In genomic region chr19:49640113-49640898, GRCh38 we compare ENCODE assay signal across 8 cellular contexts. TPM values are rescaled to one million over a fixed set of nuclear protein-coding genes. Genes with fewer than 3 reads are reported as not detected.
A peak's percentile ranks its signal among the peaks of the same experiment; 100 is the strongest.
DNase-seq lines count a peak whose midpoint lies in the region; ATAC-seq and TF ChIP-seq lines count a peak whose summit lies in the region.

Gene RRAS, minus strand, starts transcription at chr19:49640143. Its CDS starts 45 bp downstream, at chr19:49640098.

- peaks cover 29% of the 10 kb centered on the region for H3K36me3 Mint-ChIP-seq in activated T-helper 17 cell treated with anti-CD3 and anti-CD28 coated beads, Interleukin-2, amount 50 U/mL, for 72 hours (ENCODE audit: low read depth)
- no peaks in the 10 kb centered on the region for H3K36me3 Mint-ChIP-seq in naive B cell
- H3K36me3 Mint-ChIP-seq in stimulated activated memory B cell treated with anti-CD40 and anti-IgM and Interleukin-4, amounts not matched to agents 10 μg/mL and 1 μg/mL and 100 μg/mL, for 72 hours = peaks cover 8% of the 10 kb centered on the region

- no peaks in the 10 kb centered on the region for H3K9me3 Mint-ChIP-seq in activated T-helper 17 cell treated with anti-CD3 and anti-CD28 coated beads, Interleukin-2, amount 50 U/mL, for 72 hours
- H3K9me3 Mint-ChIP-seq in naive B cell = no peaks in the 10 kb centered on the region
- H3K9me3 Mint-ChIP-seq in stimulated activated memory B cell treated with anti-CD40 and anti-IgM and Interleukin-4, amounts not matched to agents 10 μg/mL and 1 μg/mL and 100 μg/mL, for 72 hours = no peaks in the 10 kb centered on the region

- H3K4me2 ChIP-seq in DND-41 (ENCODE audit: insufficient read depth, low read length) = peak within 1 kb of the TSS; percentile 88
- peak within 1 kb of the TSS; percentile 97 for H3K4me2 ChIP-seq in GM23248 (ENCODE audit: unreplicated experiment)

- DNase-seq in DND-41 (peak; percentile 100), GM23248 (peak; percentile 100), Kasumi-1 (lab: John Stamatoyannopoulos, UW) (peak; percentile 99 to 100), RPMI7951 (ENCODE audit: low read depth) (peak; percentile 100), fibroblast of gingiva (ENCODE audit: low read depth) (peak; percentile 100), naive B cell (peak; percentile 100)

- H3K4me1 Mint-ChIP-seq in activated T-helper 17 cell treated with anti-CD3 and anti-CD28 coated beads, Interleukin-2, amount 50 U/mL, for 72 hours = peaks cover 42% of the 10 kb centered on the region
- H3K4me1 Mint-ChIP-seq in naive B cell = peaks cover 49 to 68% (median 60%) of the 10 kb centered on the region in 3 donors
- peaks cover 67% of the 10 kb centered on the region for H3K4me1 Mint-ChIP-seq in stimulated activated memory B cell treated with anti-CD40 and anti-IgM and Interleukin-4, amounts not matched to agents 10 μg/mL and 1 μg/mL and 100 μg/mL, for 72 hours

- H3K27me3 ChIP-seq in DND-41 (ENCODE audit: insufficient read depth, low read length, poor library complexity) (no peaks in the 10 kb centered on the region), GM23248 (replicated peaks; ENCODE audit: insufficient read depth) (no peaks in the 10 kb centered on the region)

- H3K27ac Mint-ChIP-seq in activated T-helper 17 cell treated with anti-CD3 and anti-CD28 coated beads, Interleukin-2, amount 50 U/mL, for 72 hours = peak within 1 kb of the TSS; percentile 98
- peak within 1 kb of the TSS; percentile 97 to 100 (median 99) for H3K27ac Mint-ChIP-seq in naive B cell
- H3K27ac Mint-ChIP-seq in stimulated activated memory B cell treated with anti-CD40 and anti-IgM and Interleukin-4, amounts not matched to agents 10 μg/mL and 1 μg/mL and 100 μg/mL, for 72 hours = peak within 1 kb of the TSS; percentile 93

- no peaks in the 10 kb centered on the region for H3K9me2 ChIP-seq in GM23248 (ENCODE audit: insufficient read depth)

- H3K79me2 ChIP-seq in DND-41 (ENCODE audit: insufficient read depth, low read length) = peaks cover 41% of the 10 kb centered on the region
- H3K79me2 ChIP-seq in GM23248 (ENCODE audit: insufficient read depth) = peaks cover 56% of the 10 kb centered on the region

- peaks cover 13% of the 10 kb centered on the region for H3K36me3 ChIP-seq in DND-41 (ENCODE audit: insufficient read depth, low read length)
- H3K36me3 ChIP-seq in GM23248 (ENCODE audit: low read depth) = peaks cover 2% of the 10 kb centered on the region; the same call in 1 of the 2 replicates

- H4K20me1 ChIP-seq in DND-41 (ENCODE audit: insufficient read depth, low read length) (peaks cover 16% of the 10 kb centered on the region), GM23248 (ENCODE audit: insufficient read depth) (no peaks in the 10 kb centered on the region)

- no peaks in the 10 kb centered on the region for H3K27me3 Mint-ChIP-seq in activated T-helper 17 cell treated with anti-CD3 and anti-CD28 coated beads, Interleukin-2, amount 50 U/mL, for 72 hours
- H3K27me3 Mint-ChIP-seq in naive B cell = peaks cover 0 to 5% (median 0%) of the 10 kb centered on the region in 3 donors
- no peaks in the 10 kb centered on the region for H3K27me3 Mint-ChIP-seq in stimulated activated memory B cell treated with anti-CD40 and anti-IgM and Interleukin-4, amounts not matched to agents 10 μg/mL and 1 μg/mL and 100 μg/mL, for 72 hours

- WGBS in GM23248 (ENCODE audit: low coverage in 1 of 2, low lambda C conversion rate in 2 of 2, missing lambda C conversion rate in 2 of 2), 2 experiments = 0 to 1% methylated on average over 42 to 51 of the region's 51 CpGs

- H3K4me3 Mint-ChIP-seq in activated T-helper 17 cell treated with anti-CD3 and anti-CD28 coated beads, Interleukin-2, amount 50 U/mL, for 72 hours = peak within 1 kb of the TSS; percentile 99
- peak within 1 kb of the TSS; percentile 89 to 99 (median 97) for H3K4me3 Mint-ChIP-seq in naive B cell
- peak within 1 kb of the TSS; percentile 96 for H3K4me3 Mint-ChIP-seq in stimulated activated memory B cell treated with anti-CD40 and anti-IgM and Interleukin-4, amounts not matched to agents 10 μg/mL and 1 μg/mL and 100 μg/mL, for 72 hours

- peaks cover 8% of the 10 kb centered on the region for H3F3A ChIP-seq in GM23248 (ENCODE audit: insufficient read depth)

- H3K4me1 ChIP-seq in DND-41 (ENCODE audit: insufficient read depth, low read length) = peaks cover 42% of the 10 kb centered on the region
- H3K4me1 ChIP-seq in GM23248 (ENCODE audit: insufficient read depth) = peaks cover 14% of the 10 kb centered on the region

- H2AFZ ChIP-seq in DND-41 (ENCODE audit: low read depth, low read length) = peak within 1 kb of the TSS; percentile 62
- H2AFZ ChIP-seq in GM23248 = no peak within 1 kb of the TSS

- H3K9ac ChIP-seq in DND-41 (ENCODE audit: low read depth, low read length) (peak within 1 kb of the TSS; percentile 99), GM23248 (peak within 1 kb of the TSS; percentile 99)

- TF ChIP-seq CTCF in DND-41 (IDR thresholded peaks at IDR 0.05; ENCODE audit: borderline replicate concordance, extremely low read depth, low read length, poor library complexity, severe bottlenecking) = peak; percentile 1

- in situ Hi-C loops in GM23248 (cut with MboI) = no loop called here

- peak; percentile 81 for ATAC-seq in DND-41 (ENCODE audit: insufficient read depth, low read depth)
- ATAC-seq in activated T-helper 17 cell treated with anti-CD3 and anti-CD28 coated beads, Interleukin-2, amount 50 U/mL, for 72 hours (replicated peaks) = peak; percentile 75
- peak; percentile 60 to 64 for ATAC-seq in naive B cell (ENCODE audit: low read depth in 2 of 2)
- peak; percentile 87 for ATAC-seq in stimulated activated memory B cell treated with anti-CD40 and anti-IgM and Interleukin-4, amounts not matched to agents 10 μg/mL and 1 μg/mL and 100 μg/mL, for 72 hours

- H3K27ac ChIP-seq in DND-41 (ENCODE audit: low read length) = peak within 1 kb of the TSS; percentile 92
- H3K27ac ChIP-seq in GM23248 = peak within 1 kb of the TSS; percentile 100

- H3K9me3 ChIP-seq in DND-41 (ENCODE audit: insufficient read depth, low read length, severe bottlenecking) (no peaks in the 10 kb centered on the region), GM23248 (ENCODE audit: low read depth) (no peaks in the 10 kb centered on the region)

- H3K4me3 ChIP-seq in DND-41 (ENCODE audit: low read depth in 1 of 2, low read length in 2 of 2) (peak within 1 kb of the TSS; percentile 54 to 91), GM23248 (peak within 1 kb of the TSS; percentile 95)

RNA-seq across cellular contexts. Expression of gene RRAS, which starts in this region (rescaled TPM):
- 61.0 and 116 TPM in 2 replicates for total RNA-seq in GM23248 (2014; rRNA removed; shearing (Covaris generic))
- polyA plus RNA-seq in GM23248 (2016; fragmentation: Nextera tagmentation; extraction: Ambion mirVana) (337 and 347 TPM in 2 replicates), naive B cell (ENCODE audit: low read depth in 6 of 6) (10 to 100 TPM; 16.6 to 24.9 (median 19.9) TPM)
- 81.8 and 84.2 TPM in 2 replicates for total RNA-seq in RPMI7951 (2014; rRNA removed; shearing (Covaris generic))
- total RNA-seq in activated T-helper 17 cell treated with anti-CD3 and anti-CD28 coated beads, Interleukin-2, amount 50 U/mL, for 72 hours = 10 to 100 TPM in 1 of 2 donors, 1 to 10 TPM in 1; 7.6 to 14.3 TPM

Comparison
In these comparisons a context has a peak if more than half of its experiments do, and no peak if none do; other contexts are left out.
1. Peak in every context shown above with its lines: DNase-seq, ATAC-seq, H3K4me3 ChIP-seq and H3K27ac ChIP-seq.
2. RNA of gene RRAS (polyA plus RNA-seq): 337 to 347 TPM in GM23248; 16.6 to 24.9 TPM in naive B cell; every median in the first group is over 10 times any median in the second.